Comparison of ENCODE assay signal across 10 cellular contexts in the genomic region with DNA sequence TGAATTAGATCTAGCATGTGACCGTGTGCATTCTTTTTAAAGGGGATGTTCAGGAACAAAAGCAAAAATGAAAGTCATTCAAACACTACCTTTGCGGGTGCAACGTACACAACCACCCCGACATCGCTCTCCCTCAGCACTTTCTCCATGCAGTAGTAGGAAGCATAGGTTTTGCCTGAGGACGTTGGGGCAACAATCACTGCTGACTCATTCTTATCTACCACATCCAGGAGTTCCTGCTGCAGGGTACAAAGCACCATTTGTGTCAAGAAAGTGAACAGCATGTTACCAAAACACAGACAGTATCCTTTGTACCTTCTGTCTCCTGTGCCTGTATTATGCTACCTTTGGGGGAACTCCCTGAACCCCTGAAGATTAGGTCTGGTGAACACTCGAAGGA. TPM values are rescaled to one million over a fixed set of nuclear protein-coding genes. Genes with fewer than 3 reads are reported as not detected.
DNase-seq lines count a peak whose midpoint lies in the region; ATAC-seq, FAIRE-seq and TF ChIP-seq lines count a peak whose summit lies in the region.
"Had no signal": no experiment of that assay in that cellular context is flagged by ENCODE, and none has a peak within 500 bp of the region (broad histone marks: within the 10 kb centered on the region; RNA-seq: fewer than 3 reads in every experiment).

No MANE protein-coding gene starts in this region.

- in situ Hi-C loops in astrocyte of the spinal cord (cut with HindIII; ENCODE audit: low sequenced_read_pairs), result no loop called here

- peak; percentile 63 for FAIRE-seq in GM19239 (lab: Jason Lieb, UNC)

- peak; percentile 62 for ATAC-seq in mucosa of descending colon
- ATAC-seq in GM21526 (IDR thresholded peaks at IDR 0.05; ENCODE audit: low FRiP score, unreplicated experiment), result no peak
- no peak for ATAC-seq in HG03139 (IDR thresholded peaks at IDR 0.05; ENCODE audit: unreplicated experiment)
- ATAC-seq in HG03469 (IDR thresholded peaks at IDR 0.05; ENCODE audit: unreplicated experiment), result no peak

- no peak for TF ChIP-seq CTCF in astrocyte of the spinal cord (IDR thresholded peaks at IDR 0.05; ENCODE audit: low read depth, low read length)
- TF ChIP-seq CTCF in mucosa of descending colon (IDR thresholded peaks at IDR 0.05), result no peak

- H3K36me3 ChIP-seq in mucosa of descending colon (ENCODE audit: low read depth), result no peaks in the 10 kb centered on the region
- H3K36me3 ChIP-seq: SJCRH30 had no signal

- no peaks in the 10 kb centered on the region for H3K4me1 ChIP-seq in mucosa of descending colon (ENCODE audit: low read depth)
- H3K4me1 ChIP-seq: parathyroid adenoma, SJCRH30 had no signal

- H3K9me3 ChIP-seq in mucosa of descending colon, result no peaks in the 10 kb centered on the region
- H3K9me3 ChIP-seq: SJCRH30 had no signal

- H3K4me3 ChIP-seq in astrocyte of the spinal cord (ENCODE audit: low read depth, low read length) (no peak overlapping the region), mucosa of descending colon (no peak overlapping the region)
- H3K4me3 ChIP-seq: SJCRH30 had no signal

- intact Hi-C loops in mucosa of descending colon (cut with DNase I, micrococcal nuclease), result no loop called here

- DNase-seq in GM19239 (ENCODE audit: insufficient read length, low spot score) (no peak), HT1080 (ENCODE audit: low read depth) (peak; percentile 81), astrocyte of the spinal cord (ENCODE audit: low read depth, low spot score) (peak; percentile 39), mucosa of descending colon (no peak), AG20443 (ENCODE audit: low spot score) (no peak)

RNA-seq across cellular contexts. Expression of gene DDX60L, which starts 58.6 kb away (rescaled TPM):
- 5.3 and 6.2 TPM in 2 replicates for total RNA-seq in HT1080 (2014; rRNA removed; shearing (Covaris generic))
- polyA plus RNA-seq in HT1080 (2015; cell fraction: cytosol; rRNA removed), result 5.7 and 7.2 TPM in 2 replicates
- 18.0 and 18.8 TPM in 2 replicates for polyA plus RNA-seq in HT1080 (2015; cell fraction: nucleus; rRNA removed)
- total RNA-seq in mucosa of descending colon, result 10 to 100 TPM; 20.3 to 34.9 (median 32.1) TPM

Comparison
In these comparisons a context has a peak if more than half of its experiments do, and no peak if none do; other contexts are left out.
1. DNase-seq: peak in HT1080 (single experiment) and astrocyte of the spinal cord (single experiment); none in GM19239 (single experiment), mucosa of descending colon (0 of 3) and AG20443 (single experiment).